Comparison of ENCODE assay signal across 9 cellular contexts in the genomic region with DNA sequence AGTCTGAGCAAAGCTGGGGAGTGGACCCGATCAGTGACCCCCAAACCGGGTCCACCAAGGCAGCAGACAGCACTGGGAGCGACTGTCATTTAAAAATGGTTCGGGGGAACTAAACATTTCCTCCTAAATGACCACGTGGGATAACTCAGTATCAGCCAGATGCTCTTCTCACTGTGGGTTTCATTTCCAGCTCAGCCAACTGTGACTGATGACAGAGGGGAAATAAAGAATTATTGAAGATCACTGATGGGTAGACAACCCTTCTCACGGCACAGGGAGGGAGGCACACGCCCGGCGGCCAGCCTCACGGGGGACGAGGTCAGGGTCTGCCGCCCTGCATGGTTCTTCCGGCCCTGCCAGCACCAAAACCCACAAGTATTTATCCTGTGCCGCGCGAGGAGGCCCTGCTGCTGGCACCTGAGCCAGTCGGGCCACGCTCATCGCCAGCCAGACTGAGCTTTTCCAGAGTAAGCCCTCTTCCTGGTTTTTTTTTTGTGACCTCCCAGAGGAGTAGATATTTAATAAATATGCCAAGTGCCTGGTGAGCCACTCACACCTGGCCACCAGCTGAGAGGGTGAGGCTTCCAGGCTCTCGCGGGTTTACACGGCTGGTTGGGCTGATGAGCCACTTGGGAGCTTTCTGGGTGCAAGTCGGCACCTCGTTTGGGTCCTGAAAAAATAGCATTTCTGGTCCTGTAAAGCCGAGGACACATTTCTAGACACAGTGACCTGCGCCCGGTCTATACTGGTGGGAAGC. TPM values are rescaled to one million over a fixed set of nuclear protein-coding genes. Genes with fewer than 3 reads are reported as not detected.
DNase-seq lines count a peak whose midpoint lies in the region; ATAC-seq, FAIRE-seq and TF ChIP-seq lines count a peak whose summit lies in the region.
"Had no signal": no experiment of that assay in that cellular context is flagged by ENCODE, and none has a peak within 500 bp of the region (broad histone marks: within the 10 kb centered on the region; RNA-seq: fewer than 3 reads in every experiment).

No MANE protein-coding gene starts in this region.

- WGBS in K562 (ENCODE audit: insufficient coverage, low coverage, missing lambda C conversion rate), result 57% methylated on average over 26 of the region's 27 CpGs

- FAIRE-seq in K562 (lab: Jason Lieb, UNC), result no peak

- TF ChIP-seq EP300 in K562 (IDR thresholded peaks at IDR 0.05; ENCODE audit: low read length), result no peak

- ATAC-seq in GM19463 (IDR thresholded peaks at IDR 0.05; ENCODE audit: unreplicated experiment) (peak; percentile 71), K562 (no peak), HG03280 (IDR thresholded peaks at IDR 0.05; ENCODE audit: unreplicated experiment) (no peak)

- DNase-seq in DMS79 treated with DMSO at 0.1 percent for 48 hours (lab: John Stamatoyannopoulos, UW), result peak; percentile 96
- peak; percentile 60 for DNase-seq in NCI-H128 (lab: John Stamatoyannopoulos, UW; ENCODE audit: unreplicated experiment)
- no peak for DNase-seq in K562 (ENCODE audit: extremely low read depth in 1 of 4, low spot score in 3 of 4)
- DNase-seq in ureter (ENCODE audit: low spot score), result peak; percentile 40
- no peak for DNase-seq in activated CD4-positive, alpha-beta T cell treated with anti-CD3 and anti-CD28 coated beads, Interleukin-2, amount 50 U/mL, for 48 hours
- no peak for DNase-seq in stimulated activated CD4-positive, alpha-beta T cell treated with anti-CD3 and anti-CD28 coated beads, Interleukin-15, amount 100 ng/mL, for 24 hours

- TF ChIP-seq POLR2A in K562 (conservative IDR thresholded peaks at IDR 0.05), result no peak

- peak overlapping the region in 1 of 2 experiments; percentile 70; a peak in 2 of 4 replicates for H3K9ac ChIP-seq in K562 (ENCODE audit: insufficient read depth in 1 of 2, low read depth in 2 of 2, low read length in 2 of 2)

- H4K20me1 ChIP-seq in K562 (replicated peaks; ENCODE audit: control insufficient read depth, insufficient read depth, low read length), result peaks cover 6% of the 10 kb centered on the region; the same call in 1 of the 2 replicates

- no peaks in the 10 kb centered on the region for H3K9me3 ChIP-seq in K562 (replicated peaks; ENCODE audit: control insufficient read depth, insufficient read depth, low read depth, low read length)

- H2AFZ ChIP-seq in K562 (ENCODE audit: low read depth, low read length), result 0 out of 2 replicates have a peak overlapping the region, but pooled peaks have one; percentile 9

- no peak for TF ChIP-seq CTCF in K562 (IDR thresholded peaks at IDR 0.05 in 2 of 3, conservative IDR thresholded peaks at IDR 0.05 in 1 of 3; ENCODE audit: insufficient read depth in 2 of 3, low read depth in 1 of 3, low read length in 3 of 3)

- no peak for TF ChIP-seq RAD21 in K562 (CRISPR knock-in tag; conservative IDR thresholded peaks at IDR 0.05 in 1 of 2, IDR thresholded peaks at IDR 0.05 in 1 of 2)

- no peak overlapping the region for H3K4me2 ChIP-seq in K562 (ENCODE audit: insufficient read depth, low read length)

- in situ Hi-C loops in K562 (cut with MboI), result no loop called here

- H3K4me3 ChIP-seq in K562, result no peak overlapping the region

- CTCF ChIA-PET in K562 (lab: Yijun Ruan, JAX; ENCODE audit: low intra/inter-chr PET ratio), result no interaction called here

- no peaks in the 10 kb centered on the region for H3K79me2 ChIP-seq in K562 (ENCODE audit: control insufficient read depth, insufficient read depth, low read length)

- no peak overlapping the region for H3K27ac ChIP-seq in K562 (ENCODE audit: extremely low read depth, low read depth, low read length)
- H3K27ac ChIP-seq: HL-60 had no signal

- intact Hi-C loops in K562 (cut with micrococcal nuclease), result no loop called here

- POLR2A ChIA-PET in K562 (lab: Yijun Ruan, JAX), result interaction anchor here (1.1 to 2.2 kb wide), 5 partner anchors 8 to 242 kb away, joined by 3 to 6 read pairs (median 3); no protein-coding TSS in a partner anchor

- peaks cover 10 to 53% of the 10 kb centered on the region in 2 experiments; a peak in 4 of 5 replicates for H3K4me1 ChIP-seq in K562 (replicated peaks in 1 of 2; ENCODE audit: control insufficient read depth in 2 of 2, insufficient read depth in 2 of 2, low read length in 2 of 2)

- H3K9me1 ChIP-seq in K562 (ENCODE audit: control insufficient read depth, insufficient read depth, low read length), result peaks cover 3% of the 10 kb centered on the region

- H3K27me3 ChIP-seq in K562 (ENCODE audit: control insufficient read depth in 2 of 2, insufficient read depth in 2 of 2, low read length in 2 of 2), result peaks cover 11% of the 10 kb centered on the region in 2 experiments; a peak in 4 of 5 replicates

- H3K36me3 ChIP-seq in K562 (ENCODE audit: control insufficient read depth, insufficient read depth, low read length), result peaks cover 5% of the 10 kb centered on the region; the same call in 1 of the 3 replicates

- no TSS peak for BruUV-seq in K562 (replicated peaks; lab: Mats Ljungman, UMichigan)

TF ChIP-seq in K562, 482 proteins besides CTCF, POLR2A, EP300 and RAD21:
- TF ChIP-seq XRCC5 (IDR thresholded peaks at IDR 0.05; ENCODE audit: low read depth, low read length), result no peak
TF ChIP-seq in K562: peak in this region for 0.

RNA-seq across cellular contexts. Expression of a gene that starts 6.2 kb away (rescaled TPM):
- total RNA-seq in K562 (2011; cell fraction: chromatin; rRNA removed; ENCODE audit: low replicate concordance), result 21.6 and 62.0 TPM in 2 replicates
- 25.8 and 34.5 TPM in 2 replicates for total RNA-seq in K562 (2011; cell fraction: nucleolus; rRNA removed)
- total RNA-seq in K562 (2011; cell fraction: nucleoplasm; rRNA removed), result 24.9 and 29.2 TPM in 2 replicates
- total RNA-seq in K562 (2014; rRNA removed) (6.8 and 8.4 TPM in 2 replicates), K562 (2014; rRNA removed; fragmentation: Illumina TruSeq; extraction: Trizol) (3.0 and 3.3 TPM in 2 replicates), K562 (2015; rRNA removed; fragmentation: Illumina TruSeq; extraction: Trizol) (3.8 and 4.5 TPM in 2 replicates), K562 (2021) (10.5 and 11.7 TPM in 2 replicates), ureter (3.4 TPM)
- polyA plus RNA-seq in K562 (2011; rRNA removed) (4.0 and 4.8 TPM in 2 replicates), K562 (2014; fragmentation: Illumina TruSeq; extraction: Trizol) (3.7 and 4.9 TPM in 2 replicates), K562 (2014; fragmentation: Nextera tagmentation; extraction: Ambion mirVana) (under 1 TPM; 0.35 to 0.52 TPM), K562 (2014; rRNA removed) (8.1 and 8.6 TPM in 2 replicates)
- polyA plus RNA-seq in K562 (2011; cell fraction: cytosol; rRNA removed), result 3.0 and 7.4 TPM in 2 replicates
- 17.2 and 37.9 TPM in 2 replicates for polyA plus RNA-seq in K562 (2011; cell fraction: nucleus; rRNA removed)
- 6.7 and 10.6 TPM in 2 replicates for polyA plus RNA-seq in K562 (2012)
- 2.2 and 4.0 TPM in 2 replicates for polyA minus RNA-seq in K562 (2011; rRNA and poly(A)+ RNA removed)
- polyA minus RNA-seq in K562 (2011; cell fraction: cytosol; rRNA and poly(A)+ RNA removed), result 1.9 and 4.6 TPM in 2 replicates
- polyA minus RNA-seq in K562 (2011; cell fraction: nucleus; rRNA and poly(A)+ RNA removed), result 11.0 and 16.4 TPM in 2 replicates

RNA-seq across cellular contexts. Expression of a gene that starts 54.8 kb away (rescaled TPM):
- total RNA-seq in K562 (2011; cell fraction: chromatin; rRNA removed; ENCODE audit: low replicate concordance), result 3.6 and 5.8 TPM in 2 replicates
- 2.3 and 3.3 TPM in 2 replicates for total RNA-seq in K562 (2011; cell fraction: nucleolus; rRNA removed)
- 3.5 and 4.7 TPM in 2 replicates for total RNA-seq in K562 (2011; cell fraction: nucleoplasm; rRNA removed)
- total RNA-seq in K562 (2014; rRNA removed) (0.54 and 0.73 TPM in 2 replicates), K562 (2014; rRNA removed; fragmentation: Illumina TruSeq; extraction: Trizol) (0.48 and 0.76 TPM in 2 replicates), K562 (2015; rRNA removed; fragmentation: Illumina TruSeq; extraction: Trizol) (0.30 and 0.54 TPM in 2 replicates), K562 (2021) (0.87 and 1.0 TPM in 2 replicates), ureter (16.3 TPM)
- polyA plus RNA-seq in K562 (2011; rRNA removed) (1.8 and 2.8 TPM in 2 replicates), K562 (2014; fragmentation: Illumina TruSeq; extraction: Trizol) (0.79 and 0.91 TPM in 2 replicates), K562 (2014; fragmentation: Nextera tagmentation; extraction: Ambion mirVana) (under 1 TPM; 0.15 TPM), K562 (2014; rRNA removed) (1.2 and 2.0 TPM in 2 replicates)
- 2.3 and 2.8 TPM in 2 replicates for polyA plus RNA-seq in K562 (2011; cell fraction: cytosol; rRNA removed)
- 4.7 and 6.2 TPM in 2 replicates for polyA plus RNA-seq in K562 (2011; cell fraction: nucleus; rRNA removed)
- 1.2 and 4.7 TPM in 2 replicates for polyA plus RNA-seq in K562 (2012)
- polyA minus RNA-seq in K562 (2011; rRNA and poly(A)+ RNA removed), result 1.0 and 1.1 TPM in 2 replicates
- polyA minus RNA-seq in K562 (2011; cell fraction: cytosol; rRNA and poly(A)+ RNA removed), result 1.1 and 1.3 TPM in 2 replicates
- polyA minus RNA-seq in K562 (2011; cell fraction: nucleus; rRNA and poly(A)+ RNA removed), result 1.00 and 1.2 TPM in 2 replicates

Comparison
In these comparisons a context has a peak if more than half of its experiments do, and no peak if none do; other contexts are left out.
1. DNase-seq: peak in DMS79 treated with DMSO at 0.1 percent for 48 hours (single experiment), NCI-H128 (single experiment) and ureter (single experiment); none in K562 (0 of 4), activated CD4-positive, alpha-beta T cell treated with anti-CD3 and anti-CD28 coated beads, Interleukin-2, amount 50 U/mL, for 48 hours (0 of 2) and stimulated activated CD4-positive, alpha-beta T cell treated with anti-CD3 and anti-CD28 coated beads, Interleukin-15, amount 100 ng/mL, for 24 hours (single experiment).